In the genomic region with DNA sequence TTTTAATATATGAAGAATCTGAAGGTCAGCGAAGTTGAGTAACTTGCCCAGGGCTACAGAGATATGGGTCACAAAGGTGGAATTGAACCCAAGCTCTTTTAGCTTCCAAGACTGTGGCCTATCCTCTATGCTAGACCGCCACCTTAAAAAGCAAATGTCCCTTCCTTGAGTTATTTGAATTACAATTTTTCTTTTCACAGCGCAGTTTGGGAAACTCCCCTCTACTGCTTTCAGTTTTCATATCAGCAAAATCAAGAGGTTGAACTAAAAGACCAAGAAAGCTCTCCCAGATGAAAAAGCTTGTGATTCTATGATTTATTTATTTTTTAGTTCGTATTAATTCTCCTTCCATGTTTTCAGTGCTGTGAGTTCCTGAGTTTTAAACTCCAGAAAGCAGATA, we compare ENCODE assay signal across 17 cellular contexts.
DNase-seq lines count a peak whose midpoint lies in the region; ATAC-seq, FAIRE-seq and TF ChIP-seq lines count a peak whose summit lies in the region.
"Had no signal": no experiment of that assay in that cellular context is flagged by ENCODE, and none has a peak within 500 bp of the region (broad histone marks: within the 10 kb centered on the region; RNA-seq: fewer than 3 reads in every experiment).

No MANE protein-coding gene starts in this region.

- no peak overlapping the region for H3K4me3 Mint-ChIP-seq in CD8-positive, alpha-beta memory T cell
- H3K4me3 Mint-ChIP-seq in naive thymus-derived CD4-positive, alpha-beta T cell, result no peak overlapping the region

- H3K36me3 ChIP-seq in GM12878 (ENCODE audit: control insufficient read depth in 2 of 2, insufficient read depth in 2 of 2, low read length in 1 of 2), result no peaks in the 10 kb centered on the region
- H3K36me3 ChIP-seq in CD8-positive, alpha-beta memory T cell (ENCODE audit: insufficient read depth, low read length), result no peaks in the 10 kb centered on the region
- H3K36me3 ChIP-seq in naive thymus-derived CD4-positive, alpha-beta T cell (ENCODE audit: control insufficient read depth in 2 of 3, insufficient read depth in 3 of 3, low read length in 3 of 3), result no peaks in the 10 kb centered on the region
- H3K36me3 ChIP-seq: SJSA1 had no signal

- DNase-seq in GM12878 (ENCODE audit: low read depth, low spot score), result peak; percentile 13
- no peak for DNase-seq in activated T-cell treated with anti-CD3 and anti-CD28 coated beads, Interleukin-2, amount 50 U/mL, for 1 hour
- no peak for DNase-seq in CD8-positive, alpha-beta memory T cell
- DNase-seq in naive thymus-derived CD4-positive, alpha-beta T cell, result no peak
- DNase-seq in NK-92 treated with Interleukin-12 subunit alpha and Interleukin-12 subunit beta, amount 100 ng/mL, for 24 hours (lab: John Stamatoyannopoulos, UW), result no peak
- DNase-seq: activated effector memory CD4-positive, alpha-beta T cell treated with anti-CD3 and anti-CD28 coated beads, Interleukin-2, amount 50 U/mL, for 16 hours; central memory CD4-positive, alpha-beta T cell; GDM1; Kasumi-1; mesendoderm; NCI-H446; testis had no signal

- POLR2A ChIA-PET in GM12878 (lab: Charles Lee), result interaction anchor here (1.1 to 1.5 kb wide), 3 partner anchors 41 to 398 kb away, joined by 3 read pairs; no protein-coding TSS in a partner anchor
- POLR2A ChIA-PET in CD8-positive, alpha-beta memory T cell (lab: Charles Lee), result no interaction called here
- POLR2A ChIA-PET in naive thymus-derived CD4-positive, alpha-beta T cell (lab: Charles Lee), result no interaction called here

- H4K20me1 ChIP-seq in GM12878 (ENCODE audit: control insufficient read depth, insufficient read depth), result no peaks in the 10 kb centered on the region

- H3K4me1 ChIP-seq in GM12878 (ENCODE audit: control insufficient read depth, insufficient read depth, low read length), result peaks cover 6% of the 10 kb centered on the region
- no peaks in the 10 kb centered on the region for H3K4me1 ChIP-seq in CD8-positive, alpha-beta memory T cell (ENCODE audit: insufficient read depth, low read length)
- no peaks in the 10 kb centered on the region for H3K4me1 ChIP-seq in naive thymus-derived CD4-positive, alpha-beta T cell (ENCODE audit: control insufficient read depth in 2 of 2, insufficient read depth in 2 of 2, low read length in 2 of 2)
- H3K4me1 ChIP-seq: SJSA1, testis had no signal

- RAD21 ChIA-PET in GM12878 (lab: Charles Lee; ENCODE audit: unreplicated experiment), result interaction anchor here (0.8 to 1.2 kb wide), 3 partner anchors 15 to 399 kb away, joined by 3 to 4 read pairs (median 3); no protein-coding TSS in a partner anchor

- no peak overlapping the region for H3K27ac Mint-ChIP-seq in CD8-positive, alpha-beta memory T cell
- H3K27ac Mint-ChIP-seq in naive thymus-derived CD4-positive, alpha-beta T cell, result no peak overlapping the region

- H3K4me2 ChIP-seq in GM12878 (ENCODE audit: control insufficient read depth, insufficient read depth), result no peak overlapping the region

- no peak overlapping the region for H3K9ac ChIP-seq in GM12878 (ENCODE audit: control insufficient read depth, insufficient read depth, low read length)

- no peak for TF ChIP-seq POLR2A in GM12878 (IDR thresholded peaks at IDR 0.05; ENCODE audit: low read depth, low read length)

- H3K27me3 Mint-ChIP-seq in CD8-positive, alpha-beta memory T cell, result no peaks in the 10 kb centered on the region
- peaks cover 0 to 5% (median 0%) of the 10 kb centered on the region in 5 donors for H3K27me3 Mint-ChIP-seq in naive thymus-derived CD4-positive, alpha-beta T cell

- no peak for TF ChIP-seq RAD21 in GM12878 (IDR thresholded peaks at IDR 0.05; ENCODE audit: insufficient read depth, low read depth, low read length)

- SMC1A ChIA-PET in GM12878 (lab: Charles Lee; ENCODE audit: uncharacterized antibody, unreplicated experiment), result interaction anchor here (0.5 to 1.5 kb wide), 8 partner anchors 11 to 145 kb away, joined by 3 to 7 read pairs (median 3); no protein-coding TSS in a partner anchor

- no peaks in the 10 kb centered on the region for H3K79me2 ChIP-seq in GM12878 (ENCODE audit: control insufficient read depth, insufficient read depth, low read length)

- CTCF ChIA-PET in GM12878 (lab: Yijun Ruan, JAX), result interaction anchor here (0.5 to 3.2 kb wide), 11 partner anchors 11 to 205 kb away, joined by 3 to 12 read pairs (median 4); no protein-coding TSS in a partner anchor
- CTCF ChIA-PET in CD8-positive, alpha-beta memory T cell (lab: Charles Lee), result interaction anchor here (1.1 kb wide), 1 partner anchor 143 kb away, joined by 3 read pairs; no protein-coding TSS in a partner anchor
- CTCF ChIA-PET in naive thymus-derived CD4-positive, alpha-beta T cell (lab: Charles Lee), result interaction anchor here (0.7 to 1.4 kb wide), 2 partner anchors 17 to 192 kb away, joined by 3 to 4 read pairs; no protein-coding TSS in a partner anchor

- no TSS peak for BruUV-seq in GM12878 (replicated peaks; lab: Mats Ljungman, UMichigan)

- WGBS in GM12878 (ENCODE audit: insufficient coverage, insufficient replicate concordance, low lambda C conversion rate, missing lambda C conversion rate), result 27% methylated on average over 4 of the region's 4 CpGs

- no peaks in the 10 kb centered on the region for H3K9me3 Mint-ChIP-seq in CD8-positive, alpha-beta memory T cell
- no peaks in the 10 kb centered on the region for H3K9me3 Mint-ChIP-seq in naive thymus-derived CD4-positive, alpha-beta T cell

- H3K27ac ChIP-seq in GM12878 (ENCODE audit: control insufficient read depth, insufficient read depth), result no peak overlapping the region
- H3K27ac ChIP-seq in CD8-positive, alpha-beta memory T cell (ENCODE audit: low read depth, low read length), result no peak overlapping the region
- no peak overlapping the region for H3K27ac ChIP-seq in naive thymus-derived CD4-positive, alpha-beta T cell (ENCODE audit: low read depth, low read length)
- H3K27ac ChIP-seq: C4-2B, SJSA1, testis had no signal

- no peak overlapping the region for H3K4me3 ChIP-seq in GM12878
- H3K4me3 ChIP-seq in CD8-positive, alpha-beta memory T cell (ENCODE audit: low read length), result no peak overlapping the region
- H3K4me3 ChIP-seq in naive thymus-derived CD4-positive, alpha-beta T cell (ENCODE audit: low read length), result no peak overlapping the region
- H3K4me3 ChIP-seq: SJSA1, testis had no signal

- no peaks in the 10 kb centered on the region for H3K36me3 Mint-ChIP-seq in CD8-positive, alpha-beta memory T cell
- no peaks in the 10 kb centered on the region for H3K36me3 Mint-ChIP-seq in naive thymus-derived CD4-positive, alpha-beta T cell

- intact Hi-C loops in GM12878 (cut with micrococcal nuclease; ENCODE audit: unreplicated experiment), result no loop called here
- intact Hi-C loops in naive thymus-derived CD4-positive, alpha-beta T cell (cut with micrococcal nuclease), result no loop called here

- no peak for FAIRE-seq in GM12878 (lab: Jason Lieb, UNC)

- in situ Hi-C loops in GM12878 (cut with MboI), result no loop called here

- H3K27me3 ChIP-seq in GM12878 (replicated peaks in 1 of 2; ENCODE audit: control insufficient read depth in 2 of 2, insufficient read depth in 2 of 2, low read length in 1 of 2), result no peaks in the 10 kb centered on the region
- no peaks in the 10 kb centered on the region for H3K27me3 ChIP-seq in CD8-positive, alpha-beta memory T cell (ENCODE audit: insufficient read depth, low read length, poor library complexity, severe bottlenecking)
- H3K27me3 ChIP-seq in naive thymus-derived CD4-positive, alpha-beta T cell (ENCODE audit: control insufficient read depth in 2 of 2, insufficient read depth in 2 of 2, low read length in 2 of 2), result no peaks in the 10 kb centered on the region
- H3K27me3 ChIP-seq: SJSA1, testis had no signal

- H2AFZ ChIP-seq in GM12878 (ENCODE audit: control insufficient read depth, low read depth, low read length), result peak overlapping the region; percentile 15; the same call in 1 of the 2 replicates

- TF ChIP-seq CTCF in GM12878 (IDR thresholded peaks at IDR 0.05 in 2 of 3, conservative IDR thresholded peaks at IDR 0.05 in 1 of 3; ENCODE audit: control insufficient read depth in 2 of 3, extremely low read depth in 1 of 3, insufficient read depth in 1 of 3, low read depth in 3 of 3, low read length in 3 of 3), result no peak

- peaks cover 0 to 3% (median 0%) of the 10 kb centered on the region in 3 donors for H3K4me1 Mint-ChIP-seq in CD8-positive, alpha-beta memory T cell
- H3K4me1 Mint-ChIP-seq in naive thymus-derived CD4-positive, alpha-beta T cell, result no peaks in the 10 kb centered on the region

- peak; percentile 94 for ATAC-seq in GM18867 (IDR thresholded peaks at IDR 0.05; ENCODE audit: unreplicated experiment)
- peak; percentile 84 for ATAC-seq in GM21526 (IDR thresholded peaks at IDR 0.05; ENCODE audit: low FRiP score, unreplicated experiment)
- peak; percentile 83 for ATAC-seq in HG03045 (IDR thresholded peaks at IDR 0.05; ENCODE audit: unreplicated experiment)
- peak; percentile 94 for ATAC-seq in GM12878
- no peak for ATAC-seq in naive thymus-derived CD4-positive, alpha-beta T cell

- no peak for TF ChIP-seq EP300 in GM12878 (IDR thresholded peaks at IDR 0.05; ENCODE audit: borderline replicate concordance in 1 of 2, control insufficient read depth in 1 of 2, low read depth in 2 of 2, low read length in 2 of 2)

- no peaks in the 10 kb centered on the region for H3K9me3 ChIP-seq in GM12878 (replicated peaks; ENCODE audit: control insufficient read depth, insufficient read depth, low read length)
- no peaks in the 10 kb centered on the region for H3K9me3 ChIP-seq in CD8-positive, alpha-beta memory T cell (ENCODE audit: low read length)
- H3K9me3 ChIP-seq in naive thymus-derived CD4-positive, alpha-beta T cell (ENCODE audit: control insufficient read depth in 2 of 3, low read length in 3 of 3), result no peaks in the 10 kb centered on the region
- H3K9me3 ChIP-seq: SJSA1, testis had no signal
